In the genomic region with DNA sequence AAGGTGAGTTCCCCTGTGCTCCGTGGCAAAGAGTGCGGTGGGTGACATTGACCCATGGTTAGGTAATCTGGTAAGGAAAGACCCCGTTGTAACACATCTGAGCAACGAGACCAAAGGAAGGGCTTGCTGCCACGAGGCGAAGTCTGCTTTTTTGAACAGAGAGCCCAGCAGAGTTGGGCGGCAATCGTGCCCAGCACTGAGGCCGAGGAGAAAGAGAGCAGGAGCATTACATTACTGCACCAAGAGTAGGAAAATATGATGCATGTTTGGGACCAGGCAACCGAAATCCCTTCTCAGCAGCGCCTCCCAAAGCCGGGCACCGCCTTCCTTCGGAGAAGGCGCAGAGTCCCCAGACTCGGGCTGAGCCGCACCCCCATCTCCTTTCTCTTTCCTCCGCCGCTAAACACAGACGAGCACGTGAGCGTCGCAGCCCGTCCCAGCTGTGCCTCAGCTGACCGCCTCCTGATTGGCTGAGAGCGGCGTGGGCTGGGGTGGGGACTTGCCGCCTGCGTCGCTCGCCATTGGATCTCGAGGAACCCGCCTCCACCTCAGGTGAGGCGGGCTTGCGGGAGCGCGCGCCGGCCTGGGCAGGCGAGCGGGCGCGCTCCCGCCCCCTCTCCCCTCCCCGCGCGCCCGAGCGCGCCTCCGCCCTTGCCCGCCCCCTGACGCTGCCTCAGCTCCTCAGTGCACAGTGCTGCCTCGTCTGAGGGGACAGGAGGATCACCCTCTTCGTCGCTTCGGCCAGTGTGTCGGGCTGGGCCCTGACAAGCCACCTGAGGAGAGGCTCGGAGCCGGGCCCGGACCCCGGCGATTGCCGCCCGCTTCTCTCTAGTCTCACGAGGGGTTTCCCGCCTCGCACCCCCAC, we compare ENCODE assay signal across 1 cellular context.
TF ChIP-seq lines count a peak whose summit lies in the region.

A gene (plus strand): TSS at position 684 of the 865 bp plus-strand sequence. CDS start 292 bp downstream, outside the sequence.

TF ChIP-seq in HepG2, 621 proteins besides CTCF, POLR2A, EP300 and RAD21 (continued from another document and continues in another):
- TF ChIP-seq, protein P1, sequence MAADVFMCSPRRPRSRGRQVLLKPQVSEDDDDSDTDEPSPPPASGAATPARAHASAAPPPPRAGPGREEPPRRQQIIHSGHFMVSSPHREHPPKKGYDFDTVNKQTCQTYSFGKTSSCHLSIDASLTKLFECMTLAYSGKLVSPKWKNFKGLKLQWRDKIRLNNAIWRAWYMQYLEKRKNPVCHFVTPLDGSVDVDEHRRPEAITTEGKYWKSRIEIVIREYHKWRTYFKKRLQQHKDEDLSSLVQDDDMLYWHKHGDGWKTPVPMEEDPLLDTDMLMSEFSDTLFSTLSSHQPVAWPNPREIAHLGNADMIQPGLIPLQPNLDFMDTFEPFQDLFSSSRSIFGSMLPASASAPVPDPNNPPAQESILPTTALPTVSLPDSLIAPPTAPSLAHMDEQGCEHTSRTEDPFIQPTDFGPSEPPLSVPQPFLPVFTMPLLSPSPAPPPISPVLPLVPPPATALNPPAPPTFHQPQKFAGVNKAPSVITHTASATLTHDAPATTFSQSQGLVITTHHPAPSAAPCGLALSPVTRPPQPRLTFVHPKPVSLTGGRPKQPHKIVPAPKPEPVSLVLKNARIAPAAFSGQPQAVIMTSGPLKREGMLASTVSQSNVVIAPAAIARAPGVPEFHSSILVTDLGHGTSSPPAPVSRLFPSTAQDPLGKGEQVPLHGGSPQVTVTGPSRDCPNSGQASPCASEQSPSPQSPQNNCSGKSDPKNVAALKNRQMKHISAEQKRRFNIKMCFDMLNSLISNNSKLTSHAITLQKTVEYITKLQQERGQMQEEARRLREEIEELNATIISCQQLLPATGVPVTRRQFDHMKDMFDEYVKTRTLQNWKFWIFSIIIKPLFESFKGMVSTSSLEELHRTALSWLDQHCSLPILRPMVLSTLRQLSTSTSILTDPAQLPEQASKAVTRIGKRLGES (CRISPR knock-in tag; IDR thresholded peaks at IDR 0.05; ENCODE audit: borderline replicate concordance), result 0 out of 2 replicates have a peak, but pooled peaks have one; percentile 54
- TF ChIP-seq, protein P2, sequence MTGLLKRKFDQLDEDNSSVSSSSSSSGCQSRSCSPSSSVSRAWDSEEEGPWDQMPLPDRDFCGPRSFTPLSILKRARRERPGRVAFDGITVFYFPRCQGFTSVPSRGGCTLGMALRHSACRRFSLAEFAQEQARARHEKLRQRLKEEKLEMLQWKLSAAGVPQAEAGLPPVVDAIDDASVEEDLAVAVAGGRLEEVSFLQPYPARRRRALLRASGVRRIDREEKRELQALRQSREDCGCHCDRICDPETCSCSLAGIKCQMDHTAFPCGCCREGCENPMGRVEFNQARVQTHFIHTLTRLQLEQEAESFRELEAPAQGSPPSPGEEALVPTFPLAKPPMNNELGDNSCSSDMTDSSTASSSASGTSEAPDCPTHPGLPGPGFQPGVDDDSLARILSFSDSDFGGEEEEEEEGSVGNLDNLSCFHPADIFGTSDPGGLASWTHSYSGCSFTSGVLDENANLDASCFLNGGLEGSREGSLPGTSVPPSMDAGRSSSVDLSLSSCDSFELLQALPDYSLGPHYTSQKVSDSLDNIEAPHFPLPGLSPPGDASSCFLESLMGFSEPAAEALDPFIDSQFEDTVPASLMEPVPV (CRISPR knock-in tag; IDR thresholded peaks at IDR 0.05), result no peak
- TF ChIP-seq PHF20 (CRISPR knock-in tag; IDR thresholded peaks at IDR 0.05) (peak; percentile 59; the same call in 1 of the 2 replicates), ZFP90 (CRISPR knock-in tag; IDR thresholded peaks at IDR 0.05; ENCODE audit: borderline replicate concordance) (peak; percentile 27), KAT7 (CRISPR knock-in tag; IDR thresholded peaks at IDR 0.05; ENCODE audit: borderline replicate concordance) (peak; percentile 65; the same call in 1 of the 2 replicates), PAX8 (CRISPR knock-in tag; IDR thresholded peaks at IDR 0.05; ENCODE audit: borderline replicate concordance) (0 out of 2 replicates have a peak, but pooled peaks have one; percentile 52), SALL2 (CRISPR knock-in tag; IDR thresholded peaks at IDR 0.05) (no peak), SP2 (CRISPR knock-in tag; IDR thresholded peaks at IDR 0.05) (peak; percentile 79), ZNF468 (CRISPR knock-in tag; IDR thresholded peaks at IDR 0.05) (no peak), AHR (CRISPR knock-in tag; IDR thresholded peaks at IDR 0.05) (peak; percentile 50; the same call in 1 of the 2 replicates), ZNF569 (CRISPR knock-in tag; IDR thresholded peaks at IDR 0.05; ENCODE audit: borderline replicate concordance) (no peak), ZNF564 (CRISPR knock-in tag; IDR thresholded peaks at IDR 0.05) (no peak), KLF12 (CRISPR knock-in tag; IDR thresholded peaks at IDR 0.05; ENCODE audit: borderline replicate concordance) (peak; percentile 75), JUNB (CRISPR knock-in tag; IDR thresholded peaks at IDR 0.05; ENCODE audit: borderline replicate concordance) (no peak)
- TF ChIP-seq, protein P3, sequence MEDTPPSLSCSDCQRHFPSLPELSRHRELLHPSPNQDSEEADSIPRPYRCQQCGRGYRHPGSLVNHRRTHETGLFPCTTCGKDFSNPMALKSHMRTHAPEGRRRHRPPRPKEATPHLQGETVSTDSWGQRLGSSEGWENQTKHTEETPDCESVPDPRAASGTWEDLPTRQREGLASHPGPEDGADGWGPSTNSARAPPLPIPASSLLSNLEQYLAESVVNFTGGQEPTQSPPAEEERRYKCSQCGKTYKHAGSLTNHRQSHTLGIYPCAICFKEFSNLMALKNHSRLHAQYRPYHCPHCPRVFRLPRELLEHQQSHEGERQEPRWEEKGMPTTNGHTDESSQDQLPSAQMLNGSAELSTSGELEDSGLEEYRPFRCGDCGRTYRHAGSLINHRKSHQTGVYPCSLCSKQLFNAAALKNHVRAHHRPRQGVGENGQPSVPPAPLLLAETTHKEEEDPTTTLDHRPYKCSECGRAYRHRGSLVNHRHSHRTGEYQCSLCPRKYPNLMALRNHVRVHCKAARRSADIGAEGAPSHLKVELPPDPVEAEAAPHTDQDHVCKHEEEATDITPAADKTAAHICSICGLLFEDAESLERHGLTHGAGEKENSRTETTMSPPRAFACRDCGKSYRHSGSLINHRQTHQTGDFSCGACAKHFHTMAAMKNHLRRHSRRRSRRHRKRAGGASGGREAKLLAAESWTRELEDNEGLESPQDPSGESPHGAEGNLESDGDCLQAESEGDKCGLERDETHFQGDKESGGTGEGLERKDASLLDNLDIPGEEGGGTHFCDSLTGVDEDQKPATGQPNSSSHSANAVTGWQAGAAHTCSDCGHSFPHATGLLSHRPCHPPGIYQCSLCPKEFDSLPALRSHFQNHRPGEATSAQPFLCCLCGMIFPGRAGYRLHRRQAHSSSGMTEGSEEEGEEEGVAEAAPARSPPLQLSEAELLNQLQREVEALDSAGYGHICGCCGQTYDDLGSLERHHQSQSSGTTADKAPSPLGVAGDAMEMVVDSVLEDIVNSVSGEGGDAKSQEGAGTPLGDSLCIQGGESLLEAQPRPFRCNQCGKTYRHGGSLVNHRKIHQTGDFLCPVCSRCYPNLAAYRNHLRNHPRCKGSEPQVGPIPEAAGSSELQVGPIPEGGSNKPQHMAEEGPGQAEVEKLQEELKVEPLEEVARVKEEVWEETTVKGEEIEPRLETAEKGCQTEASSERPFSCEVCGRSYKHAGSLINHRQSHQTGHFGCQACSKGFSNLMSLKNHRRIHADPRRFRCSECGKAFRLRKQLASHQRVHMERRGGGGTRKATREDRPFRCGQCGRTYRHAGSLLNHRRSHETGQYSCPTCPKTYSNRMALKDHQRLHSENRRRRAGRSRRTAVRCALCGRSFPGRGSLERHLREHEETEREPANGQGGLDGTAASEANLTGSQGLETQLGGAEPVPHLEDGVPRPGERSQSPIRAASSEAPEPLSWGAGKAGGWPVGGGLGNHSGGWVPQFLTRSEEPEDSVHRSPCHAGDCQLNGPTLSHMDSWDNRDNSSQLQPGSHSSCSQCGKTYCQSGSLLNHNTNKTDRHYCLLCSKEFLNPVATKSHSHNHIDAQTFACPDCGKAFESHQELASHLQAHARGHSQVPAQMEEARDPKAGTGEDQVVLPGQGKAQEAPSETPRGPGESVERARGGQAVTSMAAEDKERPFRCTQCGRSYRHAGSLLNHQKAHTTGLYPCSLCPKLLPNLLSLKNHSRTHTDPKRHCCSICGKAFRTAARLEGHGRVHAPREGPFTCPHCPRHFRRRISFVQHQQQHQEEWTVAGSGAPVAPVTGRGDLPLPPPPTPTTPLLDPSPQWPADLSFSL (CRISPR knock-in tag; IDR thresholded peaks at IDR 0.05), result no peak
- TF ChIP-seq, protein P4, sequence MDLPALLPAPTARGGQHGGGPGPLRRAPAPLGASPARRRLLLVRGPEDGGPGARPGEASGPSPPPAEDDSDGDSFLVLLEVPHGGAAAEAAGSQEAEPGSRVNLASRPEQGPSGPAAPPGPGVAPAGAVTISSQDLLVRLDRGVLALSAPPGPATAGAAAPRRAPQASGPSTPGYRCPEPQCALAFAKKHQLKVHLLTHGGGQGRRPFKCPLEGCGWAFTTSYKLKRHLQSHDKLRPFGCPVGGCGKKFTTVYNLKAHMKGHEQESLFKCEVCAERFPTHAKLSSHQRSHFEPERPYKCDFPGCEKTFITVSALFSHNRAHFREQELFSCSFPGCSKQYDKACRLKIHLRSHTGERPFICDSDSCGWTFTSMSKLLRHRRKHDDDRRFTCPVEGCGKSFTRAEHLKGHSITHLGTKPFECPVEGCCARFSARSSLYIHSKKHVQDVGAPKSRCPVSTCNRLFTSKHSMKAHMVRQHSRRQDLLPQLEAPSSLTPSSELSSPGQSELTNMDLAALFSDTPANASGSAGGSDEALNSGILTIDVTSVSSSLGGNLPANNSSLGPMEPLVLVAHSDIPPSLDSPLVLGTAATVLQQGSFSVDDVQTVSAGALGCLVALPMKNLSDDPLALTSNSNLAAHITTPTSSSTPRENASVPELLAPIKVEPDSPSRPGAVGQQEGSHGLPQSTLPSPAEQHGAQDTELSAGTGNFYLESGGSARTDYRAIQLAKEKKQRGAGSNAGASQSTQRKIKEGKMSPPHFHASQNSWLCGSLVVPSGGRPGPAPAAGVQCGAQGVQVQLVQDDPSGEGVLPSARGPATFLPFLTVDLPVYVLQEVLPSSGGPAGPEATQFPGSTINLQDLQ (CRISPR knock-in tag; IDR thresholded peaks at IDR 0.05), result 0 out of 2 replicates have a peak, but pooled peaks have one; percentile 41
- TF ChIP-seq, protein P5, sequence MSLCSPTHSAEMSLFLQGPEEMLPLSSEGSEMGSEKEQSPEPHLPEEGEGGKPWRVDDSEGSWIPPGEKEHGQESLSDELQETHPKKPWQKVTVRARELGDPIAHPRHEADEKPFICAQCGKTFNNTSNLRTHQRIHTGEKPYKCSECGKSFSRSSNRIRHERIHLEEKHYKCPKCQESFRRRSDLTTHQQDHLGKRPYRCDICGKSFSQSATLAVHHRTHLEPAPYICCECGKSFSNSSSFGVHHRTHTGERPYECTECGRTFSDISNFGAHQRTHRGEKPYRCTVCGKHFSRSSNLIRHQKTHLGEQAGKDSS (CRISPR knock-in tag; IDR thresholded peaks at IDR 0.05; ENCODE audit: borderline replicate concordance, low read depth), result peak; percentile 74; the same call in 1 of the 2 replicates
- TF ChIP-seq, protein P6, sequence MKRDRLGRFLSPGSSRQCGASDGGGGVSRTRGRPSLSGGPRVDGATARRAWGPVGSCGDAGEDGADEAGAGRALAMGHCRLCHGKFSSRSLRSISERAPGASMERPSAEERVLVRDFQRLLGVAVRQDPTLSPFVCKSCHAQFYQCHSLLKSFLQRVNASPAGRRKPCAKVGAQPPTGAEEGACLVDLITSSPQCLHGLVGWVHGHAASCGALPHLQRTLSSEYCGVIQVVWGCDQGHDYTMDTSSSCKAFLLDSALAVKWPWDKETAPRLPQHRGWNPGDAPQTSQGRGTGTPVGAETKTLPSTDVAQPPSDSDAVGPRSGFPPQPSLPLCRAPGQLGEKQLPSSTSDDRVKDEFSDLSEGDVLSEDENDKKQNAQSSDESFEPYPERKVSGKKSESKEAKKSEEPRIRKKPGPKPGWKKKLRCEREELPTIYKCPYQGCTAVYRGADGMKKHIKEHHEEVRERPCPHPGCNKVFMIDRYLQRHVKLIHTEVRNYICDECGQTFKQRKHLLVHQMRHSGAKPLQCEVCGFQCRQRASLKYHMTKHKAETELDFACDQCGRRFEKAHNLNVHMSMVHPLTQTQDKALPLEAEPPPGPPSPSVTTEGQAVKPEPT (CRISPR knock-in tag; IDR thresholded peaks at IDR 0.05; ENCODE audit: low read depth), result 0 out of 2 replicates have a peak, but pooled peaks have one; percentile 44
- TF ChIP-seq, protein P7, sequence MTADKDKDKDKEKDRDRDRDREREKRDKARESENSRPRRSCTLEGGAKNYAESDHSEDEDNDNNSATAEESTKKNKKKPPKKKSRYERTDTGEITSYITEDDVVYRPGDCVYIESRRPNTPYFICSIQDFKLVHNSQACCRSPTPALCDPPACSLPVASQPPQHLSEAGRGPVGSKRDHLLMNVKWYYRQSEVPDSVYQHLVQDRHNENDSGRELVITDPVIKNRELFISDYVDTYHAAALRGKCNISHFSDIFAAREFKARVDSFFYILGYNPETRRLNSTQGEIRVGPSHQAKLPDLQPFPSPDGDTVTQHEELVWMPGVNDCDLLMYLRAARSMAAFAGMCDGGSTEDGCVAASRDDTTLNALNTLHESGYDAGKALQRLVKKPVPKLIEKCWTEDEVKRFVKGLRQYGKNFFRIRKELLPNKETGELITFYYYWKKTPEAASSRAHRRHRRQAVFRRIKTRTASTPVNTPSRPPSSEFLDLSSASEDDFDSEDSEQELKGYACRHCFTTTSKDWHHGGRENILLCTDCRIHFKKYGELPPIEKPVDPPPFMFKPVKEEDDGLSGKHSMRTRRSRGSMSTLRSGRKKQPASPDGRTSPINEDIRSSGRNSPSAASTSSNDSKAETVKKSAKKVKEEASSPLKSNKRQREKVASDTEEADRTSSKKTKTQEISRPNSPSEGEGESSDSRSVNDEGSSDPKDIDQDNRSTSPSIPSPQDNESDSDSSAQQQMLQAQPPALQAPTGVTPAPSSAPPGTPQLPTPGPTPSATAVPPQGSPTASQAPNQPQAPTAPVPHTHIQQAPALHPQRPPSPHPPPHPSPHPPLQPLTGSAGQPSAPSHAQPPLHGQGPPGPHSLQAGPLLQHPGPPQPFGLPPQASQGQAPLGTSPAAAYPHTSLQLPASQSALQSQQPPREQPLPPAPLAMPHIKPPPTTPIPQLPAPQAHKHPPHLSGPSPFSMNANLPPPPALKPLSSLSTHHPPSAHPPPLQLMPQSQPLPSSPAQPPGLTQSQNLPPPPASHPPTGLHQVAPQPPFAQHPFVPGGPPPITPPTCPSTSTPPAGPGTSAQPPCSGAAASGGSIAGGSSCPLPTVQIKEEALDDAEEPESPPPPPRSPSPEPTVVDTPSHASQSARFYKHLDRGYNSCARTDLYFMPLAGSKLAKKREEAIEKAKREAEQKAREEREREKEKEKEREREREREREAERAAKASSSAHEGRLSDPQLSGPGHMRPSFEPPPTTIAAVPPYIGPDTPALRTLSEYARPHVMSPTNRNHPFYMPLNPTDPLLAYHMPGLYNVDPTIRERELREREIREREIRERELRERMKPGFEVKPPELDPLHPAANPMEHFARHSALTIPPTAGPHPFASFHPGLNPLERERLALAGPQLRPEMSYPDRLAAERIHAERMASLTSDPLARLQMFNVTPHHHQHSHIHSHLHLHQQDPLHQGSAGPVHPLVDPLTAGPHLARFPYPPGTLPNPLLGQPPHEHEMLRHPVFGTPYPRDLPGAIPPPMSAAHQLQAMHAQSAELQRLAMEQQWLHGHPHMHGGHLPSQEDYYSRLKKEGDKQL (CRISPR knock-in tag; IDR thresholded peaks at IDR 0.05; ENCODE audit: low read depth), result no peak
- TF ChIP-seq, protein P8, sequence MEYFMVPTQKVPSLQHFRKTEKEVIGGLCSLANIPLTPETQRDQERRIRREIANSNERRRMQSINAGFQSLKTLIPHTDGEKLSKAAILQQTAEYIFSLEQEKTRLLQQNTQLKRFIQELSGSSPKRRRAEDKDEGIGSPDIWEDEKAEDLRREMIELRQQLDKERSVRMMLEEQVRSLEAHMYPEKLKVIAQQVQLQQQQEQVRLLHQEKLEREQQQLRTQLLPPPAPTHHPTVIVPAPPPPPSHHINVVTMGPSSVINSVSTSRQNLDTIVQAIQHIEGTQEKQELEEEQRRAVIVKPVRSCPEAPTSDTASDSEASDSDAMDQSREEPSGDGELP (IDR thresholded peaks at IDR 0.05; ENCODE audit: borderline replicate concordance, low read depth), result peak; percentile 100
